Comparison of ENCODE assay signal across 19 cellular contexts in the genomic region with DNA sequence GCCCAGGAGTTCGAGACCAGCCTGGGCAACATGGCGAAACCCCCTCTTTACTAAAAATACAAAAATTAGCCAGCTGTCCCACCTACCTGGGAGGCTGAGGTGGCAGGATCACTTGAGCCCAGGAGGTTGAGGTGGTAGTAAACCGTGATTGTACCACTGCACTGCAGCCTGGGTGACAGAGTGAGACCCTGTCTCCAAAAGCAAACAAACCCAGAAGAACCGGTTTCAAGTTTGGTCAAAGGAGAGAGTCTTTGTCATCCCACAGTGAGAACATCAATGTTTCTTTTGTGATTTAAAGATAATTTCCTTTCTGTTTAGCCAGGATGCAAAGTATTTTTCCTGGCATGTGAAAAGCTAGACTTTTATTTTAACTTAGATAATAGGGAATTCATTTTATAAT.
"Had no signal": no experiment of that assay in that cellular context is flagged by ENCODE, and none has a peak within 500 bp of the region (broad histone marks: within the 10 kb centered on the region; RNA-seq: fewer than 3 reads in every experiment).

No MANE protein-coding gene starts in this region.

- H3K27me3 ChIP-seq: gastroesophageal sphincter, neural progenitor cell, sigmoid colon, testis, vagina had no signal

- H3K4me2 ChIP-seq: neural progenitor cell, smooth muscle cell had no signal

- H3K4me3 ChIP-seq: gastroesophageal sphincter, left ventricle myocardium inferior, neural progenitor cell, sigmoid colon, smooth muscle cell, testis, vagina had no signal

- H2AFZ ChIP-seq: neural progenitor cell had no signal

- H3K9me3 ChIP-seq: gastroesophageal sphincter, left ventricle myocardium inferior, sigmoid colon, testis, vagina had no signal

- H3K36me3 ChIP-seq: gastroesophageal sphincter, left ventricle myocardium inferior, neural progenitor cell, sigmoid colon, vagina, WERI-Rb-1 had no signal

- H3K9ac ChIP-seq: neural progenitor cell had no signal

- H3K27ac ChIP-seq: epithelial cell of prostate, gastroesophageal sphincter, left ventricle myocardium inferior, neural progenitor cell, sigmoid colon, testis, vagina, WERI-Rb-1 had no signal

- DNase-seq: activated CD8-positive, alpha-beta memory T cell treated with anti-CD3 and anti-CD28 coated beads, Interleukin-2, amount 50 U/mL, for 48 hours; activated naive CD4-positive, alpha-beta T cell treated with Interleukin-2 at 50 U/mL for 16 hours; activated naive CD8-positive, alpha-beta T cell treated with anti-CD3 and anti-CD28 coated beads for 36 hours; activated T-cell treated with anti-CD3 and anti-CD28 coated beads, Interleukin-2, amount 50 U/mL, for 4 hours; cortex of kidney; head of caudate nucleus; hypothalamus; left ventricle myocardium inferior; naive thymus-derived CD8-positive, alpha-beta T cell; sigmoid colon; stimulated activated CD4-positive, alpha-beta T cell treated with anti-CD3 and anti-CD28 coated beads, Interleukin-15, amount 100 ng/mL, for 24 hours; stimulated activated naive B cell treated with anti-CD40 and anti-IgM and Interleukin-4, amounts not matched to agents 10 μg/mL and 1 μg/mL and 100 μg/mL, for 72 hours; testis; WERI-Rb-1 had no signal
